Comparison of ENCODE assay signal across 25 cellular contexts in genomic region chr1:29784276-29785136, GRCh38.
"Had no signal": no experiment of that assay in that cellular context is flagged by ENCODE, and none has a peak within 500 bp of the region (broad histone marks: within the 10 kb centered on the region; RNA-seq: fewer than 3 reads in every experiment).

No MANE protein-coding gene starts in this region.

- H3K36me3 Mint-ChIP-seq: activated naive CD8-positive, alpha-beta T cell treated with anti-CD3 and anti-CD28 coated beads for 36 hours; brain; mesothelial cell of epicardium; naive thymus-derived CD8-positive, alpha-beta T cell; neural progenitor cell; stimulated activated effector memory CD8-positive, alpha-beta T cell treated with anti-CD3 and anti-CD28 coated beads, Interleukin-12 subunit alpha, Interleukin-12 subunit beta, amount 100 ng/mL, for 72 hours had no signal

- H3K4me1 Mint-ChIP-seq: activated naive CD8-positive, alpha-beta T cell treated with anti-CD3 and anti-CD28 coated beads for 36 hours; brain; mesothelial cell of epicardium; neural progenitor cell; stimulated activated effector memory CD8-positive, alpha-beta T cell treated with anti-CD3 and anti-CD28 coated beads, Interleukin-12 subunit alpha, Interleukin-12 subunit beta, amount 100 ng/mL, for 72 hours had no signal

- H3K9me3 ChIP-seq: adrenal gland, right lobe of liver, thyroid gland, upper lobe of right lung had no signal

- H3K4me3 Mint-ChIP-seq: activated naive CD8-positive, alpha-beta T cell treated with anti-CD3 and anti-CD28 coated beads for 36 hours; activated T-cell treated with anti-CD3 and anti-CD28 coated beads, Interleukin-2, amount 50 U/mL, for 72 hours; brain; mesothelial cell of epicardium; naive thymus-derived CD8-positive, alpha-beta T cell; neural progenitor cell; stimulated activated effector memory CD8-positive, alpha-beta T cell treated with anti-CD3 and anti-CD28 coated beads, Interleukin-12 subunit alpha, Interleukin-12 subunit beta, amount 100 ng/mL, for 72 hours had no signal

- H3K36me3 ChIP-seq: adrenal gland, left ventricle myocardium inferior, neural progenitor cell, right lobe of liver, SJSA1, stomach, thyroid gland, upper lobe of right lung had no signal

- H3K27ac Mint-ChIP-seq: activated naive CD8-positive, alpha-beta T cell treated with anti-CD3 and anti-CD28 coated beads for 36 hours; activated T-cell treated with anti-CD3 and anti-CD28 coated beads, Interleukin-2, amount 50 U/mL, for 72 hours; brain; mesothelial cell of epicardium; neural progenitor cell; stimulated activated effector memory CD8-positive, alpha-beta T cell treated with anti-CD3 and anti-CD28 coated beads, Interleukin-12 subunit alpha, Interleukin-12 subunit beta, amount 100 ng/mL, for 72 hours had no signal

- H3K9me3 Mint-ChIP-seq: activated naive CD8-positive, alpha-beta T cell treated with anti-CD3 and anti-CD28 coated beads for 36 hours; activated T-cell treated with anti-CD3 and anti-CD28 coated beads, Interleukin-2, amount 50 U/mL, for 72 hours; naive thymus-derived CD8-positive, alpha-beta T cell; neural progenitor cell; stimulated activated effector memory CD8-positive, alpha-beta T cell treated with anti-CD3 and anti-CD28 coated beads, Interleukin-12 subunit alpha, Interleukin-12 subunit beta, amount 100 ng/mL, for 72 hours had no signal

- DNase-seq: activated CD4-positive, alpha-beta T cell treated with anti-CD3 and anti-CD28 coated beads for 4 hours; activated CD4-positive, alpha-beta T cell treated with anti-CD3 and anti-CD28 coated beads, Interleukin-2, amount 50 U/mL, for 4 hours; activated naive CD4-positive, alpha-beta T cell; activated naive CD8-positive, alpha-beta T cell treated with anti-CD3 and anti-CD28 coated beads for 36 hours; activated T-cell treated with anti-CD3 and anti-CD28 coated beads for 4 hours; activated T-cell treated with anti-CD3 and anti-CD28 coated beads, Interleukin-2, amount 50 U/mL, for 72 hours; aorta; foreskin fibroblast; kidney glomerular epithelial cell; left ventricle myocardium inferior; naive thymus-derived CD8-positive, alpha-beta T cell; posterior cingulate gyrus; right lobe of liver; stimulated activated CD4-positive, alpha-beta T cell treated with anti-CD3 and anti-CD28 coated beads, Interleukin-12 subunit alpha, Interleukin-12 subunit beta, amount 100 ng/mL, for 4 hours; stimulated activated CD4-positive, alpha-beta T cell treated with anti-CD3 and anti-CD28 coated beads, Interleukin-4, amount 100 ng/mL, for 24 hours; stomach; T-helper 1 cell; thyroid gland; upper lobe of right lung had no signal

- H3K4me3 ChIP-seq: adrenal gland, left ventricle myocardium inferior, neural progenitor cell, right lobe of liver, SJSA1, stomach, thyroid gland, upper lobe of right lung had no signal

- H3K27me3 ChIP-seq: neural progenitor cell, right lobe of liver, thyroid gland had no signal

- ATAC-seq: activated T-cell treated with anti-CD3 and anti-CD28 coated beads, Interleukin-2, amount 50 U/mL, for 72 hours; naive thymus-derived CD8-positive, alpha-beta T cell; stimulated activated effector memory CD8-positive, alpha-beta T cell treated with anti-CD3 and anti-CD28 coated beads, Interleukin-12 subunit alpha, Interleukin-12 subunit beta, amount 100 ng/mL, for 72 hours; upper lobe of right lung had no signal

- H3K4me1 ChIP-seq: adrenal gland, left ventricle myocardium inferior, neural progenitor cell, right lobe of liver, stomach, thyroid gland, upper lobe of right lung had no signal
